ENCODE assay signal across 14 cellular contexts in genomic region chr3:81437683-81438082, GRCh38.
DNase-seq lines count a peak whose midpoint lies in the region; ATAC-seq and TF ChIP-seq lines count a peak whose summit lies in the region.
"Had no signal": no experiment of that assay in that cellular context is flagged by ENCODE, and none has a peak within 500 bp of the region (broad histone marks: within the 10 kb centered on the region; RNA-seq: fewer than 3 reads in every experiment).

No MANE protein-coding gene starts in this region.

- H3K36me3 ChIP-seq in WERI-Rb-1 (no peaks in the 10 kb centered on the region), mesendoderm (ENCODE audit: control insufficient read depth, insufficient read depth, low read length) (no peaks in the 10 kb centered on the region)
- H3K36me3 ChIP-seq: BLaER1 treated with 17β-estradiol and CSF1 and Interleukin-3, amounts not matched to agents 10 nM and 100 nM had no signal

- H4K8ac ChIP-seq in mesendoderm (ENCODE audit: low read depth, low read length), result no peak overlapping the region

- H2BK5ac ChIP-seq in mesendoderm (ENCODE audit: low read length), result no peak overlapping the region

- no peak for TF ChIP-seq CTCF in WERI-Rb-1 (IDR thresholded peaks at IDR 0.05; ENCODE audit: low read depth, low read length)

- no peak overlapping the region for H3K4ac ChIP-seq in mesendoderm (ENCODE audit: low read depth, low read length)

- no peaks in the 10 kb centered on the region for H3K79me2 ChIP-seq in mesendoderm (ENCODE audit: control insufficient read depth, insufficient read depth, low read length)

- peak overlapping the region; percentile 13 for H3K27ac ChIP-seq in WERI-Rb-1
- H3K27ac ChIP-seq in mesendoderm (ENCODE audit: low read depth, low read length), result no peak overlapping the region
- H3K27ac ChIP-seq: A549; BLaER1 treated with 17β-estradiol and CSF1 and Interleukin-3, amounts not matched to agents 10 nM and 100 nM had no signal

- H3K79me1 ChIP-seq in mesendoderm (ENCODE audit: low read length), result no peaks in the 10 kb centered on the region

- no peak overlapping the region for H3K18ac ChIP-seq in mesendoderm (ENCODE audit: low read length)

- WGBS in mesendoderm (ENCODE audit: extremely low coverage, insufficient coverage, low lambda C conversion rate), result no CpG with 5 or more reads among the region's 3 CpGs

- H3K4me3 ChIP-seq in WERI-Rb-1 (ENCODE audit: low read depth, low read length), result no peak overlapping the region
- no peak overlapping the region for H3K4me3 ChIP-seq in mesendoderm (ENCODE audit: low read length)
- H3K4me3 ChIP-seq: A549; BLaER1 treated with 17β-estradiol and CSF1 and Interleukin-3, amounts not matched to agents 10 nM and 100 nM had no signal

- H3K27me3 ChIP-seq in WERI-Rb-1 (ENCODE audit: insufficient read depth, low read depth, severe bottlenecking) (no peaks in the 10 kb centered on the region), mesendoderm (ENCODE audit: insufficient read depth, low read length, poor library complexity) (no peaks in the 10 kb centered on the region)
- H3K27me3 ChIP-seq: BLaER1 treated with 17β-estradiol and CSF1 and Interleukin-3, amounts not matched to agents 10 nM and 100 nM had no signal

- no peak overlapping the region for H4K5ac ChIP-seq in mesendoderm (ENCODE audit: low read length)

- no peak for ATAC-seq in GM19455 (IDR thresholded peaks at IDR 0.05; ENCODE audit: unreplicated experiment)
- ATAC-seq: A549, HepG2 had no signal

- no peak overlapping the region for H2BK15ac ChIP-seq in mesendoderm (replicated peaks; ENCODE audit: low read depth)

- no peak overlapping the region for H3K9ac ChIP-seq in mesendoderm (ENCODE audit: low read length)
- H3K9ac ChIP-seq: BLaER1 treated with 17β-estradiol and CSF1 and Interleukin-3, amounts not matched to agents 10 nM and 100 nM had no signal

- in situ Hi-C loops in G401 (cut with HindIII; ENCODE audit: low sequenced_read_pairs), result no loop called here

- no peak overlapping the region for H2AK5ac ChIP-seq in mesendoderm (ENCODE audit: low read length)

- no peak overlapping the region for H2BK120ac ChIP-seq in mesendoderm (ENCODE audit: low read depth, low read length)

- no peak overlapping the region for H3K56ac ChIP-seq in mesendoderm (ENCODE audit: low read length)

- peak; percentile 99 for DNase-seq in G401 (ENCODE audit: low spot score)
- DNase-seq in WERI-Rb-1, result peak; percentile 87
- DNase-seq in mesendoderm, result peak; percentile 67
- no peak for DNase-seq in anterior cingulate cortex (lab: John Stamatoyannopoulos, UW)
- no peak for DNase-seq in activated CD4-positive, alpha-beta T cell treated with anti-CD3 and anti-CD28 coated beads, Interleukin-2, amount 50 U/mL, for 4 hours
- DNase-seq: AML-193; CD4-positive, CD25-positive, alpha-beta regulatory T cell; DMS 273 treated with DMSO at 0.1 percent for 48 hours; HCEC 1CT; HFFc6 had no signal

- H3K9me3 ChIP-seq in WERI-Rb-1 (ENCODE audit: severe bottlenecking), result no peaks in the 10 kb centered on the region
- H3K9me3 ChIP-seq: A549; BLaER1 treated with 17β-estradiol and CSF1 and Interleukin-3, amounts not matched to agents 10 nM and 100 nM had no signal

- no peak overlapping the region for H3K4me2 ChIP-seq in mesendoderm (ENCODE audit: low read length)
- H3K4me2 ChIP-seq: A549; BLaER1 treated with 17β-estradiol and CSF1 and Interleukin-3, amounts not matched to agents 10 nM and 100 nM had no signal

- no peak overlapping the region for H3K23ac ChIP-seq in mesendoderm (ENCODE audit: low read length)

- H3K4me1 ChIP-seq in mesendoderm (ENCODE audit: control insufficient read depth, low read depth, low read length), result peaks cover 4% of the 10 kb centered on the region
- H3K4me1 ChIP-seq: BLaER1 treated with 17β-estradiol and CSF1 and Interleukin-3, amounts not matched to agents 10 nM and 100 nM had no signal

Comparison
In these comparisons a context has a peak if more than half of its experiments do, and no peak if none do; other contexts are left out.
1. DNase-seq: peak in G401 (single experiment), WERI-Rb-1 (single experiment) and mesendoderm (single experiment); none in anterior cingulate cortex (0 of 58) and activated CD4-positive, alpha-beta T cell treated with anti-CD3 and anti-CD28 coated beads, Interleukin-2, amount 50 U/mL, for 4 hours (0 of 2).